Comparison of ENCODE assay signal across 25 cellular contexts in genomic region chr1:15605398-15606080, GRCh38. TPM values are rescaled to one million over a fixed set of nuclear protein-coding genes. Genes with fewer than 3 reads are reported as not detected.
"Had no signal": no experiment of that assay in that cellular context is flagged by ENCODE, and none has a peak within 500 bp of the region (broad histone marks: within the 10 kb centered on the region; RNA-seq: fewer than 3 reads in every experiment).

No MANE protein-coding gene starts in this region.

- DNase-seq: activated B cell treated with CpG ODN at 0.5 μM for 24 hours; activated CD4-positive, alpha-beta T cell treated with anti-CD3 and anti-CD28 coated beads for 1 hour; activated CD4-positive, alpha-beta T cell treated with anti-CD3 and anti-CD28 coated beads, Interleukin-2, amount 10 ng/mL, durations not matched to agents 24 days and 14 days; activated CD4-positive, alpha-beta T cell treated with anti-CD3 and anti-CD28 coated beads, Interleukin-2, amount 50 U/mL, for 48 hours; activated CD8-positive, alpha-beta memory T cell treated with anti-CD3 and anti-CD28 coated beads, Interleukin-2, amount 10 ng/mL, durations not matched to agents 7 days and 5 days; activated effector memory CD4-positive, alpha-beta T cell treated with Interleukin-2 at 50 U/mL for 16 hours; activated naive CD4-positive, alpha-beta T cell; activated T-cell treated with anti-CD3 and anti-CD28 coated beads, Interleukin-2, amount 50 U/mL, for 24 hours; central memory CD4-positive, alpha-beta T cell; Kasumi-1; KBM-7; NCI-H1048; NCI-H1694; NCI-H2029; NCI-H2107; NCI-H2171 treated with DMSO at 0.1 percent for 48 hours; NCI-H226; NCI-H69; Peyer's patch; Right ventricle myocardium superior; SJCRH30; SK-N-SH; SW 1271 had no signal

- H3K9me3 ChIP-seq: Peyer's patch, SJCRH30, SK-N-SH had no signal

- ATAC-seq: activated CD8-positive, alpha-beta memory T cell treated with anti-CD3 and anti-CD28 coated beads, Interleukin-2, amount 10 ng/mL, durations not matched to agents 7 days and 5 days had no signal

- H3K4me3 ChIP-seq: Peyer's patch, SJCRH30 had no signal

- H3K4me1 ChIP-seq: SJCRH30 had no signal

- H3K9me3 Mint-ChIP-seq: activated B cell treated with CpG ODN at 0.5 μM for 24 hours; activated naive CD4-positive, alpha-beta T cell treated with anti-CD3 and anti-CD28 coated beads, Interleukin-2, amount 50 U/mL, for 24 hours had no signal

- H3K27me3 ChIP-seq: Peyer's patch, SJCRH30 had no signal

- H3K36me3 Mint-ChIP-seq: activated CD8-positive, alpha-beta memory T cell treated with anti-CD3 and anti-CD28 coated beads, Interleukin-2, amount 10 ng/mL, durations not matched to agents 7 days and 5 days; activated naive CD4-positive, alpha-beta T cell treated with anti-CD3 and anti-CD28 coated beads, Interleukin-2, amount 50 U/mL, for 24 hours had no signal

- H3K4me2 ChIP-seq: SK-N-SH had no signal

- H3K9ac ChIP-seq: SK-N-SH had no signal

- H3K4me3 Mint-ChIP-seq: activated B cell treated with CpG ODN at 0.5 μM for 24 hours; activated CD4-positive, alpha-beta T cell treated with anti-CD3 and anti-CD28 coated beads, Interleukin-2, amount 10 ng/mL, durations not matched to agents 24 days and 14 days; activated CD8-positive, alpha-beta memory T cell treated with anti-CD3 and anti-CD28 coated beads, Interleukin-2, amount 10 ng/mL, durations not matched to agents 7 days and 5 days; activated naive CD4-positive, alpha-beta T cell treated with anti-CD3 and anti-CD28 coated beads, Interleukin-2, amount 50 U/mL, for 24 hours; activated T-cell treated with anti-CD3 and anti-CD28 coated beads, Interleukin-2, amount 50 U/mL, for 24 hours; activated T-helper 1 cell treated with anti-CD3 and anti-CD28 coated beads, Interleukin-12 subunit alpha, Interleukin-12 subunit beta, Interleukin-2, Interleukin-4 antibody, amounts not matched to agents 30 ng/mL and 10 ng/mL and 1 ng/mL, durations not matched to agents 14 hours and 24 hours and 36 hours had no signal

- H3K27me3 Mint-ChIP-seq: activated B cell treated with CpG ODN at 0.5 μM for 24 hours; activated naive CD4-positive, alpha-beta T cell treated with anti-CD3 and anti-CD28 coated beads, Interleukin-2, amount 50 U/mL, for 24 hours; activated T-cell treated with anti-CD3 and anti-CD28 coated beads, Interleukin-2, amount 50 U/mL, for 24 hours had no signal

- H3K27ac Mint-ChIP-seq: activated B cell treated with CpG ODN at 0.5 μM for 24 hours; activated CD4-positive, alpha-beta T cell treated with anti-CD3 and anti-CD28 coated beads, Interleukin-2, amount 10 ng/mL, durations not matched to agents 24 days and 14 days; activated CD8-positive, alpha-beta memory T cell treated with anti-CD3 and anti-CD28 coated beads, Interleukin-2, amount 10 ng/mL, durations not matched to agents 7 days and 5 days; activated naive CD4-positive, alpha-beta T cell treated with anti-CD3 and anti-CD28 coated beads, Interleukin-2, amount 50 U/mL, for 24 hours; activated T-cell treated with anti-CD3 and anti-CD28 coated beads, Interleukin-2, amount 50 U/mL, for 24 hours; activated T-helper 1 cell treated with anti-CD3 and anti-CD28 coated beads, Interleukin-12 subunit alpha, Interleukin-12 subunit beta, Interleukin-2, Interleukin-4 antibody, amounts not matched to agents 30 ng/mL and 10 ng/mL and 1 ng/mL, durations not matched to agents 14 hours and 24 hours and 36 hours had no signal

- H3K36me3 ChIP-seq: Peyer's patch, SJCRH30 had no signal

- H3K27ac ChIP-seq: SJCRH30 had no signal

RNA-seq across cellular contexts. Expression of gene AGMAT, which starts 20.7 kb away (rescaled TPM):
- total RNA-seq: SJCRH30 had no signal
